Comparison of ENCODE assay signal across 29 cellular contexts in genomic region chr11:45298718-45299117, GRCh38. TPM values are rescaled to one million over a fixed set of nuclear protein-coding genes. Genes with fewer than 3 reads are reported as not detected.
DNase-seq lines count a peak whose midpoint lies in the region; ATAC-seq and TF ChIP-seq lines count a peak whose summit lies in the region.
"Had no signal": no experiment of that assay in that cellular context is flagged by ENCODE, and none has a peak within 500 bp of the region (broad histone marks: within the 10 kb centered on the region; RNA-seq: fewer than 3 reads in every experiment).

No MANE protein-coding gene starts in this region.

- DNase-seq in GM06990 (ENCODE audit: extremely low read depth, insufficient read length) (no peak), Karpas-422 (peak; percentile 66), epidermal melanocyte (ENCODE audit: insufficient read length, low spot score) (peak; percentile 57), naive B cell (no peak), AG08395 (ENCODE audit: low spot score) (no peak), NCI-H446 treated with DMSO at 0.1 percent for 48 hours (lab: John Stamatoyannopoulos, UW) (no peak), type B pancreatic cell (ENCODE audit: extremely low spot score, unreplicated experiment) (no peak), foreskin keratinocyte (no peak)
- DNase-seq: activated CD4-positive, alpha-beta T cell treated with anti-CD3 and anti-CD28 coated beads for 48 hours; activated effector memory CD4-positive, alpha-beta T cell treated with anti-CD3 and anti-CD28 coated beads, Interleukin-2, amount 50 U/mL, for 16 hours; activated naive CD8-positive, alpha-beta T cell treated with anti-CD3 and anti-CD28 coated beads, Interleukin-2, amount 10 ng/mL, durations not matched to agents 7 days and 5 days; activated T-cell treated with anti-CD3 and anti-CD28 coated beads, Interleukin-2, amount 50 U/mL, for 24 hours; aorta; DMS153; HCEC 1CT; NCI-H1048; NCI-H187; NCI-H69; SHP77 treated with DMSO at 0.1 percent for 48 hours; sigmoid colon; stimulated activated CD4-positive, alpha-beta T cell treated with anti-CD3 and anti-CD28 coated beads, Interleukin-12 subunit alpha, Interleukin-12 subunit beta, amount 100 ng/mL, for 4 hours; stimulated activated CD4-positive, alpha-beta T cell treated with anti-CD3 and anti-CD28 coated beads, Interleukin-4, amount 100 ng/mL, for 24 hours; SW 1271 had no signal

- no peaks in the 10 kb centered on the region for H3K9me2 ChIP-seq in Karpas-422 (replicated peaks; ENCODE audit: insufficient read depth, low read length)

- H3K27ac ChIP-seq in Karpas-422 (ENCODE audit: low read length) (no peak overlapping the region), foreskin keratinocyte (no peak overlapping the region)
- H3K27ac ChIP-seq: sigmoid colon, tibial nerve had no signal

- H3K9me3 ChIP-seq in Karpas-422 (ENCODE audit: low read length) = no peaks in the 10 kb centered on the region
- H3K9me3 ChIP-seq: sigmoid colon, tibial nerve had no signal

- H3K36me3 ChIP-seq in GM06990 (ENCODE audit: control insufficient read depth, insufficient read depth, low read length) (no peaks in the 10 kb centered on the region), Karpas-422 (ENCODE audit: insufficient read depth, low read length) (no peaks in the 10 kb centered on the region)
- H3K36me3 ChIP-seq: sigmoid colon, tibial nerve had no signal

- H3K4me1 ChIP-seq in Karpas-422 (ENCODE audit: low read length) = peaks cover 8% of the 10 kb centered on the region
- no peaks in the 10 kb centered on the region for H3K4me1 ChIP-seq in foreskin keratinocyte
- H3K4me1 ChIP-seq: sigmoid colon, tibial nerve had no signal

- peaks cover 8 to 14% (median 13%) of the 10 kb centered on the region in 3 donors for H3K27me3 Mint-ChIP-seq in naive B cell
- H3K27me3 Mint-ChIP-seq in type B pancreatic cell = peaks cover 21% of the 10 kb centered on the region

- peak; percentile 1 for TF ChIP-seq CTCF in GM06990 (IDR thresholded peaks at IDR 0.05; ENCODE audit: insufficient read depth, low read length, poor library complexity, severe bottlenecking)
- TF ChIP-seq CTCF in type B pancreatic cell (conservative IDR thresholded peaks at IDR 0.05) = no peak
- TF ChIP-seq CTCF in foreskin keratinocyte (conservative IDR thresholded peaks at IDR 0.05) = no peak

- H3K4me3 ChIP-seq in GM06990 (replicated peaks; ENCODE audit: low read depth, low read length) = no peak overlapping the region
- H3K4me3 ChIP-seq in Karpas-422 (ENCODE audit: low read length) = no peak overlapping the region
- H3K4me3 ChIP-seq: sigmoid colon, tibial nerve had no signal

- no peak overlapping the region for H3K4me2 ChIP-seq in Karpas-422 (ENCODE audit: low read depth, low read length, poor library complexity, severe bottlenecking)

- H2AFZ ChIP-seq in Karpas-422 (ENCODE audit: low read length) = no peak overlapping the region

- no peak overlapping the region for H3K4me3 Mint-ChIP-seq in naive B cell
- no peak overlapping the region for H3K4me3 Mint-ChIP-seq in type B pancreatic cell
- H3K4me3 Mint-ChIP-seq: activated naive CD8-positive, alpha-beta T cell treated with anti-CD3 and anti-CD28 coated beads, Interleukin-2, amount 10 ng/mL, durations not matched to agents 7 days and 5 days; activated T-cell treated with anti-CD3 and anti-CD28 coated beads, Interleukin-2, amount 50 U/mL, for 24 hours; natural killer cell treated with Interleukin-12 subunit alpha and Interleukin-12 subunit beta and Interleukin-15 and Interleukin-18, amount 100 ng/mL, for 72 hours had no signal

- no peaks in the 10 kb centered on the region for H3K79me2 ChIP-seq in Karpas-422 (ENCODE audit: low read length)

- H3K4me1 Mint-ChIP-seq in naive B cell = peaks cover 20 to 24% (median 20%) of the 10 kb centered on the region in 3 donors
- H3K4me1 Mint-ChIP-seq in type B pancreatic cell (ENCODE audit: unreplicated experiment) = peaks cover 5% of the 10 kb centered on the region
- H3K4me1 Mint-ChIP-seq: activated naive CD8-positive, alpha-beta T cell treated with anti-CD3 and anti-CD28 coated beads, Interleukin-2, amount 10 ng/mL, durations not matched to agents 7 days and 5 days had no signal

- H3K27ac Mint-ChIP-seq in naive B cell (no peak overlapping the region), type B pancreatic cell (no peak overlapping the region)
- H3K27ac Mint-ChIP-seq: activated naive CD8-positive, alpha-beta T cell treated with anti-CD3 and anti-CD28 coated beads, Interleukin-2, amount 10 ng/mL, durations not matched to agents 7 days and 5 days; activated T-cell treated with anti-CD3 and anti-CD28 coated beads, Interleukin-2, amount 50 U/mL, for 24 hours; natural killer cell treated with Interleukin-12 subunit alpha and Interleukin-12 subunit beta and Interleukin-15 and Interleukin-18, amount 100 ng/mL, for 72 hours had no signal

- H4K20me1 ChIP-seq in Karpas-422 (ENCODE audit: insufficient read depth, low read depth, low read length) = no peaks in the 10 kb centered on the region

- no peaks in the 10 kb centered on the region for H3K27me3 ChIP-seq in GM06990 (replicated peaks; ENCODE audit: control insufficient read depth, insufficient read depth, low read length)
- H3K27me3 ChIP-seq in Karpas-422 (ENCODE audit: low read length) = no peaks in the 10 kb centered on the region
- peaks cover 25% of the 10 kb centered on the region for H3K27me3 ChIP-seq in foreskin keratinocyte
- H3K27me3 ChIP-seq: sigmoid colon had no signal

- ATAC-seq in naive B cell (ENCODE audit: low read depth in 2 of 2) (peak; percentile 55 to 58), foreskin keratinocyte (no peak)
- ATAC-seq: natural killer cell treated with Interleukin-12 subunit alpha and Interleukin-12 subunit beta and Interleukin-15 and Interleukin-18, amount 100 ng/mL, for 72 hours had no signal

- H3K9me3 Mint-ChIP-seq in naive B cell = no peaks in the 10 kb centered on the region
- H3K9me3 Mint-ChIP-seq in type B pancreatic cell = no peaks in the 10 kb centered on the region
- H3K9me3 Mint-ChIP-seq: activated naive CD8-positive, alpha-beta T cell treated with anti-CD3 and anti-CD28 coated beads, Interleukin-2, amount 10 ng/mL, durations not matched to agents 7 days and 5 days; activated T-cell treated with anti-CD3 and anti-CD28 coated beads, Interleukin-2, amount 50 U/mL, for 24 hours; natural killer cell treated with Interleukin-12 subunit alpha and Interleukin-12 subunit beta and Interleukin-15 and Interleukin-18, amount 100 ng/mL, for 72 hours had no signal

- H3K9ac ChIP-seq in Karpas-422 (ENCODE audit: low read length) = no peak overlapping the region

- no peaks in the 10 kb centered on the region for H3K36me3 Mint-ChIP-seq in naive B cell
- no peaks in the 10 kb centered on the region for H3K36me3 Mint-ChIP-seq in type B pancreatic cell
- H3K36me3 Mint-ChIP-seq: activated naive CD8-positive, alpha-beta T cell treated with anti-CD3 and anti-CD28 coated beads, Interleukin-2, amount 10 ng/mL, durations not matched to agents 7 days and 5 days; natural killer cell treated with Interleukin-12 subunit alpha and Interleukin-12 subunit beta and Interleukin-15 and Interleukin-18, amount 100 ng/mL, for 72 hours had no signal

RNA-seq across cellular contexts. Expression of gene SYT13, which starts 12.6 kb away (rescaled TPM):
- not detected in 2 replicates for total RNA-seq in Karpas-422 (2014; rRNA removed; shearing (Covaris generic); ENCODE audit: low replicate concordance)
- polyA plus RNA-seq in naive B cell (ENCODE audit: low read depth in 6 of 6) (not detected), foreskin keratinocyte (not detected in 2 replicates)
- total RNA-seq in type B pancreatic cell (ENCODE audit: low replicate concordance) (17.4 and 36.4 TPM in 2 replicates), foreskin keratinocyte (not detected in 2 replicates)
- total RNA-seq: activated naive CD8-positive, alpha-beta T cell treated with anti-CD3 and anti-CD28 coated beads, Interleukin-2, amount 10 ng/mL, durations not matched to agents 7 days and 5 days; LHCN-M2; natural killer cell treated with Interleukin-12 subunit alpha and Interleukin-12 subunit beta and Interleukin-15 and Interleukin-18, amount 100 ng/mL, for 72 hours; omental fat pad; pulmonary artery endothelial cell had no signal
- polyA plus RNA-seq: BJ had no signal

Comparison
In these comparisons a context has a peak if more than half of its experiments do, and no peak if none do; other contexts are left out.
1. DNase-seq: peak in Karpas-422 (single experiment) and epidermal melanocyte (single experiment); none in GM06990 (single experiment), naive B cell (single experiment), AG08395 (single experiment), NCI-H446 treated with DMSO at 0.1 percent for 48 hours (single experiment), type B pancreatic cell (single experiment) and foreskin keratinocyte (0 of 2).
2. RNA of gene SYT13, which starts 12.6 kb away (total RNA-seq): 17.4 to 36.4 TPM in type B pancreatic cell; not detected in Karpas-422 and not detected in foreskin keratinocyte; every median in the first group is over 10 times any median in the second.